Comparison of ENCODE assay signal across 9 cellular contexts in genomic region chr1:66503841-66504470, GRCh38. TPM values are rescaled to one million over a fixed set of nuclear protein-coding genes. Genes with fewer than 3 reads are reported as not detected.
DNase-seq lines count a peak whose midpoint lies in the region; ATAC-seq and TF ChIP-seq lines count a peak whose summit lies in the region.
"Had no signal": no experiment of that assay in that cellular context is flagged by ENCODE, and none has a peak within 500 bp of the region (broad histone marks: within the 10 kb centered on the region; RNA-seq: fewer than 3 reads in every experiment).

No MANE protein-coding gene starts in this region.

- H3K4me1 ChIP-seq in prostate gland (replicated peaks) = no peaks in the 10 kb centered on the region

- no peak for TF ChIP-seq POLR2A in prostate gland (IDR thresholded peaks at IDR 0.05)

- H3K27ac ChIP-seq in prostate gland = no peak overlapping the region

- no peak overlapping the region for H3K4me3 Mint-ChIP-seq in activated CD4-positive, alpha-beta memory T cell treated with anti-CD3 and anti-CD28 coated beads, Interleukin-2, amount 10 ng/mL, durations not matched to agents 7 days and 5 days
- H3K4me3 Mint-ChIP-seq: T-helper 1 cell treated with Interleukin-12 subunit alpha and Interleukin-12 subunit beta and Interleukin-4 antibody, amounts not matched to agents 30 μg/mL and 1 μg/mL, for 36 hours had no signal

- DNase-seq in COLO668 (lab: John Stamatoyannopoulos, UW; ENCODE audit: unreplicated experiment) (peak; percentile 79), NCI-H345 (lab: John Stamatoyannopoulos, UW) (peak; percentile 66), germinal center (ENCODE audit: low spot score) (peak; percentile 10), prostate gland (ENCODE audit: low spot score) (peak; percentile 29), epidermal melanocyte (ENCODE audit: insufficient read length, low spot score) (no peak)
- peak; percentile 37 for DNase-seq in activated CD4-positive, alpha-beta memory T cell treated with anti-CD3 and anti-CD28 coated beads, Interleukin-2, amount 10 ng/mL, durations not matched to agents 7 days and 5 days

- CTCF ChIA-PET in activated CD4-positive, alpha-beta memory T cell treated with anti-CD3 and anti-CD28 coated beads, Interleukin-2, amount 10 ng/mL, durations not matched to agents 7 days and 5 days (lab: Charles Lee) = interaction anchor here (1.0 to 1.9 kb wide), 16 partner anchors 12 to 544 kb away, joined by 3 to 9 read pairs (median 4); no protein-coding TSS in a partner anchor

- peak in 3 of 4 experiments; percentile 46 to 54 (median 49) for TF ChIP-seq CTCF in prostate gland (IDR thresholded peaks at IDR 0.05)

- WGBS in prostate gland = 49% methylated on average over 3 of the region's 3 CpGs

- no peaks in the 10 kb centered on the region for H3K9me3 Mint-ChIP-seq in activated CD4-positive, alpha-beta memory T cell treated with anti-CD3 and anti-CD28 coated beads, Interleukin-2, amount 10 ng/mL, durations not matched to agents 7 days and 5 days
- H3K9me3 Mint-ChIP-seq: T-helper 1 cell treated with Interleukin-12 subunit alpha and Interleukin-12 subunit beta and Interleukin-4 antibody, amounts not matched to agents 30 μg/mL and 1 μg/mL, for 36 hours had no signal

- no peak overlapping the region for H3K4me3 ChIP-seq in prostate gland

- POLR2A ChIA-PET in activated CD4-positive, alpha-beta memory T cell treated with anti-CD3 and anti-CD28 coated beads, Interleukin-2, amount 10 ng/mL, durations not matched to agents 7 days and 5 days (lab: Charles Lee) = no interaction called here

- no peak overlapping the region for H3K27ac Mint-ChIP-seq in activated CD4-positive, alpha-beta memory T cell treated with anti-CD3 and anti-CD28 coated beads, Interleukin-2, amount 10 ng/mL, durations not matched to agents 7 days and 5 days
- H3K27ac Mint-ChIP-seq: T-helper 1 cell treated with Interleukin-12 subunit alpha and Interleukin-12 subunit beta and Interleukin-4 antibody, amounts not matched to agents 30 μg/mL and 1 μg/mL, for 36 hours had no signal

- no peaks in the 10 kb centered on the region for H3K27me3 ChIP-seq in prostate gland (replicated peaks; ENCODE audit: insufficient read depth)

- H3K27me3 Mint-ChIP-seq in activated CD4-positive, alpha-beta memory T cell treated with anti-CD3 and anti-CD28 coated beads, Interleukin-2, amount 10 ng/mL, durations not matched to agents 7 days and 5 days = peaks cover 37% of the 10 kb centered on the region

- ATAC-seq in GM19023 (IDR thresholded peaks at IDR 0.05; ENCODE audit: unreplicated experiment) (peak; percentile 83), HG03175 (IDR thresholded peaks at IDR 0.05; ENCODE audit: unreplicated experiment) (peak; percentile 90)

- H3K36me3 Mint-ChIP-seq in activated CD4-positive, alpha-beta memory T cell treated with anti-CD3 and anti-CD28 coated beads, Interleukin-2, amount 10 ng/mL, durations not matched to agents 7 days and 5 days (ENCODE audit: low read depth) = no peaks in the 10 kb centered on the region

- no peaks in the 10 kb centered on the region for H3K4me1 Mint-ChIP-seq in activated CD4-positive, alpha-beta memory T cell treated with anti-CD3 and anti-CD28 coated beads, Interleukin-2, amount 10 ng/mL, durations not matched to agents 7 days and 5 days

- intact Hi-C loops in prostate gland (cut with DNase I) = no loop called here

- H3K36me3 ChIP-seq in prostate gland = no peaks in the 10 kb centered on the region

- H3K9me3 ChIP-seq in prostate gland = no peaks in the 10 kb centered on the region

RNA-seq across cellular contexts. Expression of gene SGIP1, which starts 30.0 kb away (rescaled TPM):
- total RNA-seq in activated CD4-positive, alpha-beta memory T cell treated with anti-CD3 and anti-CD28 coated beads, Interleukin-2, amount 10 ng/mL, durations not matched to agents 7 days and 5 days = under 1 TPM in 1 of 2 experiments, not detected in 1; 0.08 TPM
- total RNA-seq in prostate gland = 10 to 100 TPM in 1 of 2 donors, under 1 TPM in 1; 0.59 to 38.4 TPM
